ENCODE assay signal across 31 cellular contexts in the genomic region with DNA sequence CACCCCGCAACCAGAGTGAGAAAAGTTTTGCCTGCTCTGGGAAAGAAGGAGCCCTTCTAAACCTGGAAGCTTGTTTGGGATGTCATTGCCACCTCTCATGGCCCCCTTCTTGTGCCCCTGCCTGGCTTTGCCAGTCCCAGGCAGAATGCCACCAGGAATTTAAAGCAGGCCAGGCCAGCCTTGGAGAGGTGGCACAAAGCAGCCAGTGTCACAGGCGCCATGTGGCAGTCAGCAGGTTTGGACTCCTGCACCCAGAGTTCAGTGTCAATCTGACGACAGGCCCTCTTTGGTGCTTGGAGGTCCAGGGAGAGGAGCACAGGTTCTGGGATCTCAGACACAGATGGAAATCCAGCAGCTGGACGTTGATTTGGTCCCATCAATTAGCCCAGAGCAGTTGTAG.
"Had no signal": no experiment of that assay in that cellular context is flagged by ENCODE, and none has a peak within 500 bp of the region (broad histone marks: within the 10 kb centered on the region; RNA-seq: fewer than 3 reads in every experiment).

No MANE protein-coding gene starts in this region.

- H3K4me1 Mint-ChIP-seq: activated naive CD4-positive, alpha-beta T cell treated with anti-CD3 and anti-CD28 coated beads, Interleukin-2, amount 50 U/mL, for 24 hours had no signal

- H3K27me3 Mint-ChIP-seq: activated naive CD4-positive, alpha-beta T cell treated with anti-CD3 and anti-CD28 coated beads, Interleukin-2, amount 50 U/mL, for 24 hours had no signal

- H3K27me3 ChIP-seq: ascending aorta, cardiac muscle cell, MG63 had no signal

- H3K36me3 Mint-ChIP-seq: activated CD8-positive, alpha-beta memory T cell treated with anti-CD3 and anti-CD28 coated beads, Interleukin-2, amount 10 ng/mL, durations not matched to agents 7 days and 5 days; activated naive CD4-positive, alpha-beta T cell treated with anti-CD3 and anti-CD28 coated beads, Interleukin-2, amount 50 U/mL, for 24 hours; activated naive CD8-positive, alpha-beta T cell treated with anti-CD3 and anti-CD28 coated beads, Interleukin-2, amount 10 ng/mL, durations not matched to agents 7 days and 5 days had no signal

- H3K9me3 ChIP-seq: ascending aorta, MG63 had no signal

- H3K27ac ChIP-seq: ascending aorta, cardiac muscle cell, WERI-Rb-1 had no signal

- H3K4me1 ChIP-seq: ascending aorta had no signal

- H3K9me3 Mint-ChIP-seq: activated CD4-positive, alpha-beta memory T cell treated with anti-CD3 and anti-CD28 coated beads, Interleukin-2, amount 10 ng/mL, durations not matched to agents 7 days and 5 days; activated naive CD4-positive, alpha-beta T cell treated with anti-CD3 and anti-CD28 coated beads, Interleukin-2, amount 50 U/mL, for 24 hours; activated naive CD8-positive, alpha-beta T cell treated with anti-CD3 and anti-CD28 coated beads, Interleukin-2, amount 10 ng/mL, durations not matched to agents 7 days and 5 days; activated T-cell treated with anti-CD3 and anti-CD28 coated beads, Interleukin-2, amount 50 U/mL, for 72 hours; activated T-helper 2 cell treated with anti-CD3 and anti-CD28 coated beads, Interferon-gamma antibody, Interleukin-2, Interleukin-4, amounts not matched to agents 10 μg/mL and 5 μg/mL and 100 μg/mL, durations not matched to agents 14 hours and 24 hours and 36 hours had no signal

- ATAC-seq: activated CD8-positive, alpha-beta memory T cell treated with anti-CD3 and anti-CD28 coated beads, Interleukin-2, amount 10 ng/mL, durations not matched to agents 7 days and 5 days; activated T-cell treated with anti-CD3 and anti-CD28 coated beads, Interleukin-2, amount 50 U/mL, for 72 hours; Panc1; SK-N-SH treated with all-trans-retinoic acid at 6 μM for 48 hours had no signal

- H3K4me3 ChIP-seq: ascending aorta, cardiac muscle cell, MG63 had no signal

- H3K4me3 Mint-ChIP-seq: activated CD4-positive, alpha-beta memory T cell treated with anti-CD3 and anti-CD28 coated beads, Interleukin-2, amount 10 ng/mL, durations not matched to agents 7 days and 5 days; activated CD8-positive, alpha-beta memory T cell treated with anti-CD3 and anti-CD28 coated beads, Interleukin-2, amount 10 ng/mL, durations not matched to agents 7 days and 5 days; activated naive CD4-positive, alpha-beta T cell treated with anti-CD3 and anti-CD28 coated beads, Interleukin-2, amount 50 U/mL, for 24 hours; activated naive CD8-positive, alpha-beta T cell treated with anti-CD3 and anti-CD28 coated beads, Interleukin-2, amount 10 ng/mL, durations not matched to agents 7 days and 5 days; activated T-cell treated with anti-CD3 and anti-CD28 coated beads, Interleukin-2, amount 50 U/mL, for 72 hours had no signal

- H3K36me3 ChIP-seq: ascending aorta, cardiac muscle cell, MG63, WERI-Rb-1 had no signal

- DNase-seq: activated CD4-positive, alpha-beta memory T cell treated with anti-CD3 and anti-CD28 coated beads, Interleukin-2, amount 10 ng/mL, durations not matched to agents 7 days and 5 days; activated CD4-positive, alpha-beta T cell treated with anti-CD3 and anti-CD28 coated beads for 1 hour; activated CD4-positive, alpha-beta T cell treated with anti-CD3 and anti-CD28 coated beads for 48 hours; activated CD4-positive, CD25-positive, alpha-beta regulatory T cell; activated CD8-positive, alpha-beta memory T cell treated with anti-CD3 and anti-CD28 coated beads for 24 hours; activated CD8-positive, alpha-beta memory T cell treated with anti-CD3 and anti-CD28 coated beads, Interleukin-2, amount 10 ng/mL, durations not matched to agents 7 days and 5 days; activated CD8-positive, alpha-beta memory T cell treated with anti-CD3 and anti-CD28 coated beads, Interleukin-2, amount 50 U/mL, for 48 hours; activated gamma-delta T cell; activated naive CD4-positive, alpha-beta T cell treated with Interleukin-2 at 50 U/mL for 16 hours; activated naive CD8-positive, alpha-beta T cell treated with anti-CD3 and anti-CD28 coated beads, Interleukin-2, amount 10 ng/mL, durations not matched to agents 7 days and 5 days; activated T-cell treated with anti-CD3 and anti-CD28 coated beads, Interleukin-2, amount 50 U/mL, for 72 hours; Kasumi-1; KG1; MG63; NCI-H1048; NCI-H1105 treated with DMSO at 0.1 percent for 48 hours; NCI-H1436; NCI-H1694 treated with DMSO at 0.1 percent for 48 hours; NCI-H2029; NCI-H345; NCI-H524 treated with DMSO at 0.1 percent for 48 hours; SIG-M5; T-helper 1 cell; T1000; WERI-Rb-1 had no signal
